1 cellular context compared by ENCODE assay signal in genomic region chr4:85509882-85510631, GRCh38.
TF ChIP-seq lines count a peak whose summit lies in the region.

No MANE protein-coding gene starts in this region.

TF ChIP-seq in H1, 55 proteins besides CTCF, POLR2A, EP300 and RAD21 (continued from another document):
- no peak for TF ChIP-seq SIX5 (IDR thresholded peaks at IDR 0.05; ENCODE audit: low read depth, low read length)
- TF ChIP-seq POLR2AphosphoS5 (IDR thresholded peaks at IDR 0.05; ENCODE audit: low read depth, low read length), result no peak
- TF ChIP-seq TAF7 (optimal IDR thresholded peaks at IDR 0.05; ENCODE audit: borderline replicate concordance, low read depth, low read length), result no peak
